In genomic region chr5:138844812-138845513, GRCh38 we compare ENCODE assay signal across 9 cellular contexts. TPM values are rescaled to one million over a fixed set of nuclear protein-coding genes. Genes with fewer than 3 reads are reported as not detected.
A peak's percentile ranks its signal among the peaks of the same experiment; 100 is the strongest.
DNase-seq lines count a peak whose midpoint lies in the region; ATAC-seq and TF ChIP-seq lines count a peak whose summit lies in the region.
"Had no signal": no experiment of that assay in that cellular context is flagged by ENCODE, and none has a peak within 500 bp of the region (broad histone marks: within the 10 kb centered on the region; RNA-seq: fewer than 3 reads in every experiment).

No MANE protein-coding gene starts in this region.

- peaks cover 2% of the 10 kb centered on the region for H3K4me1 ChIP-seq in mesenchymal stem cell (ENCODE audit: control insufficient read depth, insufficient read depth, low read depth, low read length)

- H3K9ac ChIP-seq in mesenchymal stem cell (ENCODE audit: low read length) = peak overlapping the region; percentile 75

- no peak overlapping the region for H2AFZ ChIP-seq in mesenchymal stem cell (ENCODE audit: low read depth, low read length)

- no peak overlapping the region for H4K91ac ChIP-seq in mesenchymal stem cell (ENCODE audit: low read length)

- no peak for TF ChIP-seq CTCF in dorsolateral prefrontal cortex (IDR thresholded peaks at IDR 0.05 in 54 of 56, conservative IDR thresholded peaks at IDR 0.05 in 2 of 56; ENCODE audit: low read depth in 1 of 56, partially characterized antibody in 56 of 56)

- intact Hi-C loops in Right ventricle myocardium inferior (cut with DNase I) = no loop called here
- intact Hi-C loops in cardiac septum (cut with DNase I) = no loop called here
- intact Hi-C loops in dorsolateral prefrontal cortex (cut with DNase I) = no loop called here
- intact Hi-C loops in left colon (cut with DNase I, micrococcal nuclease) = no loop called here
- intact Hi-C loops in activated CD4-positive, alpha-beta T cell treated with anti-CD3 and anti-CD28 coated beads, Interleukin-2, amount 10 ng/mL, durations not matched to agents 24 days and 14 days (cut with micrococcal nuclease) = no loop called here

- H3K9me3 Mint-ChIP-seq in activated CD4-positive, alpha-beta T cell treated with anti-CD3 and anti-CD28 coated beads, Interleukin-2, amount 10 ng/mL, durations not matched to agents 24 days and 14 days = no peaks in the 10 kb centered on the region

- H2AK5ac ChIP-seq in mesenchymal stem cell (ENCODE audit: low read length, severe bottlenecking) = no peak overlapping the region

- H3K4ac ChIP-seq in mesenchymal stem cell (ENCODE audit: low read depth in 1 of 2, low read length in 2 of 2) = no peak overlapping the region

- DNase-seq in Right ventricle myocardium inferior (ENCODE audit: missing footprints) (no peak), cardiac septum (ENCODE audit: low spot score) (no peak), dorsolateral prefrontal cortex (no peak), mesenchymal stem cell (peak; percentile 21), left colon (no peak), DMS 273 treated with DMSO at 0.1 percent for 48 hours (lab: John Stamatoyannopoulos, UW) (no peak)
- DNase-seq in activated CD4-positive, alpha-beta T cell treated with anti-CD3 and anti-CD28 coated beads, Interleukin-2, amount 10 ng/mL, durations not matched to agents 24 days and 14 days = no peak
- DNase-seq: Peyer's patch had no signal

- H2BK120ac ChIP-seq in mesenchymal stem cell (ENCODE audit: low read depth, low read length) = no peak overlapping the region

- H3K4me2 ChIP-seq in mesenchymal stem cell (ENCODE audit: low read length, poor library complexity, severe bottlenecking) = no peak overlapping the region

- H3K9me3 ChIP-seq in mesenchymal stem cell (ENCODE audit: control insufficient read depth, low read length) = no peaks in the 10 kb centered on the region
- H3K9me3 ChIP-seq: Peyer's patch had no signal

- H3K27ac Mint-ChIP-seq in activated CD4-positive, alpha-beta T cell treated with anti-CD3 and anti-CD28 coated beads, Interleukin-2, amount 10 ng/mL, durations not matched to agents 24 days and 14 days = no peak overlapping the region

- no peak overlapping the region for H3K18ac ChIP-seq in mesenchymal stem cell (ENCODE audit: low read depth in 1 of 2, low read length in 2 of 2)

- H2BK12ac ChIP-seq in mesenchymal stem cell (ENCODE audit: low read length in 2 of 2) = no peak overlapping the region

- H3K36me3 ChIP-seq in mesenchymal stem cell (ENCODE audit: control insufficient read depth in 1 of 2, insufficient read depth in 2 of 2, low read depth in 1 of 2, low read length in 2 of 2) = peaks cover 0 to 4% of the 10 kb centered on the region in 2 experiments
- H3K36me3 ChIP-seq: Peyer's patch had no signal

- H3K4me3 ChIP-seq in dorsolateral prefrontal cortex (no peak overlapping the region), mesenchymal stem cell (ENCODE audit: insufficient read depth in 1 of 2, low read depth in 1 of 2, low read length in 2 of 2) (peak overlapping the region in 1 of 2 experiments; percentile 50)
- H3K4me3 ChIP-seq: Peyer's patch had no signal

- no peaks in the 10 kb centered on the region for H3K27me3 Mint-ChIP-seq in activated CD4-positive, alpha-beta T cell treated with anti-CD3 and anti-CD28 coated beads, Interleukin-2, amount 10 ng/mL, durations not matched to agents 24 days and 14 days

- no peak overlapping the region for H4K8ac ChIP-seq in mesenchymal stem cell (ENCODE audit: low read length)

- 91% methylated on average over 6 of the region's 6 CpGs for WGBS in mesenchymal stem cell

- peak; percentile 37 for ATAC-seq in Right ventricle myocardium inferior
- no peak for ATAC-seq in left colon
- ATAC-seq in activated CD4-positive, CD25-positive, alpha-beta regulatory T cell treated with anti-CD3 and anti-CD28 coated beads, Interleukin-2, amount 50 U/mL, for 24 hours = no peak

- H3K14ac ChIP-seq in mesenchymal stem cell (ENCODE audit: low read length in 2 of 2) = no peak overlapping the region

- H3K27me3 ChIP-seq in dorsolateral prefrontal cortex (no peaks in the 10 kb centered on the region), mesenchymal stem cell (ENCODE audit: control insufficient read depth in 1 of 2, insufficient read depth in 1 of 2, low read length in 2 of 2) (no peaks in the 10 kb centered on the region)
- H3K27me3 ChIP-seq: Peyer's patch had no signal

- H3K79me1 ChIP-seq in mesenchymal stem cell (replicated peaks; ENCODE audit: low read length, poor library complexity, severe bottlenecking) = peaks cover 9% of the 10 kb centered on the region

- no peak overlapping the region for H3K4me3 Mint-ChIP-seq in activated CD4-positive, alpha-beta T cell treated with anti-CD3 and anti-CD28 coated beads, Interleukin-2, amount 10 ng/mL, durations not matched to agents 24 days and 14 days

- no peaks in the 10 kb centered on the region for H3K36me3 Mint-ChIP-seq in activated CD4-positive, alpha-beta T cell treated with anti-CD3 and anti-CD28 coated beads, Interleukin-2, amount 10 ng/mL, durations not matched to agents 24 days and 14 days (ENCODE audit: low read depth)

- no peak overlapping the region for H3K23ac ChIP-seq in mesenchymal stem cell (ENCODE audit: low read length in 2 of 2)

- H3K27ac ChIP-seq in dorsolateral prefrontal cortex (peak overlapping the region in 46 of 59 donors; percentile 0 to 68 (median 38)), mesenchymal stem cell (ENCODE audit: low read length, poor library complexity, severe bottlenecking) (no peak overlapping the region)
- H3K27ac ChIP-seq: Peyer's patch had no signal

- no peak overlapping the region for H2BK15ac ChIP-seq in mesenchymal stem cell (ENCODE audit: low read depth, poor library complexity, severe bottlenecking)

- H3K4me1 Mint-ChIP-seq in activated CD4-positive, alpha-beta T cell treated with anti-CD3 and anti-CD28 coated beads, Interleukin-2, amount 10 ng/mL, durations not matched to agents 24 days and 14 days = peaks cover 8% of the 10 kb centered on the region

- no peak overlapping the region for H2BK5ac ChIP-seq in mesenchymal stem cell (ENCODE audit: low read depth, low read length, poor library complexity, severe bottlenecking)

RNA-seq across cellular contexts. Expression of gene LRRTM2, which starts 30.2 kb away (rescaled TPM):
- not detected for total RNA-seq in Right ventricle myocardium inferior
- not detected for total RNA-seq in cardiac septum
- total RNA-seq in dorsolateral prefrontal cortex = 10 to 100 TPM; 19.2 to 91.2 (median 65.0) TPM
- 0.86 TPM for polyA plus RNA-seq in mesenchymal stem cell (2013, experiment 1 of 2)
- polyA plus RNA-seq in mesenchymal stem cell (2013, experiment 2 of 2) = 1.2 TPM
- total RNA-seq in left colon = under 1 TPM; 0.06 to 0.67 TPM
- total RNA-seq in activated CD4-positive, alpha-beta T cell treated with anti-CD3 and anti-CD28 coated beads, Interleukin-2, amount 10 ng/mL, durations not matched to agents 24 days and 14 days = 0.07 and 0.19 TPM in 2 replicates

Comparison
In these comparisons a context has a peak if more than half of its experiments do, and no peak if none do; other contexts are left out.
1. RNA of gene LRRTM2, which starts 30.2 kb away (total RNA-seq): 19.2 to 91.2 TPM in dorsolateral prefrontal cortex; 0.06 to 0.67 TPM in left colon, 0.07 to 0.19 TPM in activated CD4-positive, alpha-beta T cell treated with anti-CD3 and anti-CD28 coated beads, Interleukin-2, amount 10 ng/mL, durations not matched to agents 24 days and 14 days, not detected in Right ventricle myocardium inferior (single experiment) and not detected in cardiac septum (single experiment); every median in the first group is over 10 times any median in the second.